ENCODE assay signal across 8 cellular contexts in the genomic region with DNA sequence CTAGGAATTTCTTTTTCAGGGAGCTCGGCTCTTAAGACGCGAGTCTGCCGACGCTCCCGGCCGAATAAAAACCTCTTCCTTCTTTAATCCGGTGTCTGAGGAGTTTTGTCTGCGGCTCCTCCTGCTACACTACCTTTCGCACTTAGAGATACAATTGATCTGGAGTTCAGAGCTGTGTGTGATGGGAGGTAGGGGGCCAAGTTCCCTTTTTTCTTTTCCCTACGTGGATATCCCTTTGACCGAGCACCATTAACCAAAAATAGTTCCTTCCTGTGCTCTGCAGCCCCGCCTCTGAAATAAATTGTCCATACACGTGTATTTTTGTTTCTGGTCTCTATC. TPM values are rescaled to one million over a fixed set of nuclear protein-coding genes. Genes with fewer than 3 reads are reported as not detected.
DNase-seq lines count a peak whose midpoint lies in the region; ATAC-seq and TF ChIP-seq lines count a peak whose summit lies in the region.

No MANE protein-coding gene starts in this region.

- TF ChIP-seq EP300 in gastroesophageal sphincter (IDR thresholded peaks at IDR 0.05): no peak

- in situ Hi-C loops in GM13976 (cut with MboI; ENCODE audit: low sequenced_read_pairs, unreplicated experiment): no loop called here

- H3K27me3 ChIP-seq in HL-60 (ENCODE audit: insufficient read depth, poor library complexity, severe bottlenecking) (no peaks in the 10 kb centered on the region), gastroesophageal sphincter (no peaks in the 10 kb centered on the region), parathyroid adenoma (ENCODE audit: control insufficient read depth, insufficient read depth, low read length) (no peaks in the 10 kb centered on the region)

- H3K36me3 ChIP-seq in gastroesophageal sphincter (peaks cover 0 to 12% of the 10 kb centered on the region in 2 donors), parathyroid adenoma (ENCODE audit: control insufficient read depth, insufficient read depth, low read length) (no peaks in the 10 kb centered on the region)

- POLR2A ChIA-PET in activated CD4-positive, alpha-beta memory T cell treated with anti-CD3 and anti-CD28 coated beads for 36 hours (lab: Charles Lee): interaction anchor here (0.9 to 1.2 kb wide), 4 partner anchors 22 to 139 kb away, joined by 3 to 6 read pairs (median 4); partner anchors contain the start of gene RELL1

- ATAC-seq in GM19455 (IDR thresholded peaks at IDR 0.05; ENCODE audit: unreplicated experiment) (peak; percentile 5), gastroesophageal sphincter (peak; percentile 29)

- peaks cover 0 to 38% (median 8%) of the 10 kb centered on the region in 3 donors for H3K4me1 ChIP-seq in gastroesophageal sphincter
- H3K4me1 ChIP-seq in parathyroid adenoma: no peaks in the 10 kb centered on the region

- no peaks in the 10 kb centered on the region for H3K27me3 Mint-ChIP-seq in activated CD4-positive, alpha-beta memory T cell treated with anti-CD3 and anti-CD28 coated beads for 36 hours

- no peak for TF ChIP-seq POLR2A in gastroesophageal sphincter (IDR thresholded peaks at IDR 0.05)

- H3K9me3 ChIP-seq in gastroesophageal sphincter: no peaks in the 10 kb centered on the region
- no peaks in the 10 kb centered on the region for H3K9me3 ChIP-seq in parathyroid adenoma (ENCODE audit: control insufficient read depth, low read length)

- peak overlapping the region; percentile 98 for H3K4me2 ChIP-seq in parathyroid adenoma (ENCODE audit: low read length)

- no peaks in the 10 kb centered on the region for H3K79me2 ChIP-seq in parathyroid adenoma

- H3K9me3 Mint-ChIP-seq in activated CD4-positive, alpha-beta memory T cell treated with anti-CD3 and anti-CD28 coated beads for 36 hours: no peaks in the 10 kb centered on the region

- peak overlapping the region; percentile 85 for H2AFZ ChIP-seq in parathyroid adenoma

- peaks cover 14% of the 10 kb centered on the region for H3K36me3 Mint-ChIP-seq in activated CD4-positive, alpha-beta memory T cell treated with anti-CD3 and anti-CD28 coated beads for 36 hours

- H3K9ac ChIP-seq in parathyroid adenoma: no peak overlapping the region

- H3K4me3 Mint-ChIP-seq in activated CD4-positive, alpha-beta memory T cell treated with anti-CD3 and anti-CD28 coated beads for 36 hours: peak overlapping the region; percentile 92

- intact Hi-C loops in activated CD4-positive, alpha-beta memory T cell treated with anti-CD3 and anti-CD28 coated beads for 36 hours (cut with micrococcal nuclease): loop anchor here (1.0 to 5.0 kb wide), 4 partner anchors 46 to 153 kb away; partner anchors contain the start of genes RELL1 and TBC1D1

- DNase-seq in HL-60 (ENCODE audit: low read depth in 1 of 2, low spot score in 1 of 2) (peak in 1 of 2 experiments; percentile 71), GM13976 (ENCODE audit: low spot score) (no peak), NCI-H2029 treated with DMSO at 0.1 percent for 48 hours (lab: John Stamatoyannopoulos, UW) (no peak)
- no peak for DNase-seq in activated CD4-positive, alpha-beta memory T cell treated with anti-CD3 and anti-CD28 coated beads for 36 hours

- 0 to 1% methylated on average over 13 to 14 of the region's 14 CpGs for WGBS in gastroesophageal sphincter (ENCODE audit: low coverage in 1 of 2), 2 donors

- CTCF ChIA-PET in activated CD4-positive, alpha-beta memory T cell treated with anti-CD3 and anti-CD28 coated beads for 36 hours (lab: Charles Lee): interaction anchor here (1.1 to 1.5 kb wide), 5 partner anchors 22 to 223 kb away, joined by 3 to 7 read pairs (median 5); no protein-coding TSS in a partner anchor

- peaks cover 24% of the 10 kb centered on the region for H3K4me1 Mint-ChIP-seq in activated CD4-positive, alpha-beta memory T cell treated with anti-CD3 and anti-CD28 coated beads for 36 hours (ENCODE audit: low read depth)

- TF ChIP-seq CTCF in C4-2B (conservative IDR thresholded peaks at IDR 0.05) (no peak; the same call in 1 of the 2 replicates), HL-60 (IDR thresholded peaks at IDR 0.05; ENCODE audit: insufficient read depth, low read length) (no peak), gastroesophageal sphincter (IDR thresholded peaks at IDR 0.05) (no peak), parathyroid adenoma (IDR thresholded peaks at IDR 0.05) (no peak), GM13976 (IDR thresholded peaks at IDR 0.05; ENCODE audit: borderline replicate concordance, control extremely low read depth, extremely low read depth, insufficient read depth, missing control alignments) (no peak)

- peak overlapping the region; percentile 81 for H3K27ac Mint-ChIP-seq in activated CD4-positive, alpha-beta memory T cell treated with anti-CD3 and anti-CD28 coated beads for 36 hours

- H3K4me3 ChIP-seq in HL-60 (replicated peaks; ENCODE audit: insufficient read depth, low read length) (peak overlapping the region; percentile 98), gastroesophageal sphincter (peak overlapping the region; percentile 88 to 93), parathyroid adenoma (ENCODE audit: low read depth, low read length) (peak overlapping the region; percentile 78)

- H3K27ac ChIP-seq in C4-2B: peak overlapping the region; percentile 88
- peak overlapping the region; percentile 91 for H3K27ac ChIP-seq in HL-60 (replicated peaks)
- peak overlapping the region; percentile 68 to 91 (median 90) for H3K27ac ChIP-seq in gastroesophageal sphincter
- peak overlapping the region; percentile 68 for H3K27ac ChIP-seq in parathyroid adenoma

RNA-seq across cellular contexts. Expression of gene PGM2, which starts 0.6 kb away (rescaled TPM):
- total RNA-seq in activated CD4-positive, alpha-beta memory T cell treated with anti-CD3 and anti-CD28 coated beads for 36 hours: 10 to 100 TPM; 65.7 to 66.0 TPM
- total RNA-seq in gastroesophageal sphincter: 10 to 100 TPM; 19.9 to 35.6 (median 25.3) TPM
